ENCODE assay signal across 1 cellular context in the genomic region with DNA sequence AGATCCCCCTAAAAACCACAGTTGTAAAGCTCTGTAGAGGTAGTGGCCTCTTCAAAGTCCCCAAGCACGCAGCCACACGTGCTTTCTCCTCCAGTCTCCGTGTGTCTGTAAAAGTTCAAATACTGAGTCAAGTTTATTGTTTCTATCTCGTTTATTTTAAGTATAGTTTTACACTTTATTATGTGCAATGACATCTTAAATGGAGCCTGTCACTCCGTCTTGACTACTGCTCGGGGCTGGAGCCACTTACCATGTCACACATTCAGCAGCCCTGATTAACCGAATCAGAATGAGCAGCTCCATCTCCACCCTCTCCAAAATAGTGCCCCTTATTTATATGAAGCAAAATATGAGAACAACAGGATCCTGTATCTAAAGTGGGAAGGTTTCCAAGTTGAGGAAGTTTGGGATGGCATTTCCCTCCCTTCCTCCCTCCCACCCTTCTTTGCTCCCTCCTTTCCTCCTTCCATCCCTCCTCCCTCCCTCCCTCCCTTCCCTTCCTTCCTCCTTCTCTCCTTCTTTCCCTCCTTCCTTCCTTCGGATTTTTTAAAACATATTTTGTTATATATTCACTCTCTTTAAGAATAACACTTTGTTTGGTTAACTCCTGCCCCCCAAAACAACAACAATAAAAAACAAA.
TF ChIP-seq lines count a peak whose summit lies in the region.

No MANE protein-coding gene starts in this region.

TF ChIP-seq in HepG2, 621 proteins besides CTCF, POLR2A, EP300 and RAD21 (continued from another document):
- TF ChIP-seq, protein P1, sequence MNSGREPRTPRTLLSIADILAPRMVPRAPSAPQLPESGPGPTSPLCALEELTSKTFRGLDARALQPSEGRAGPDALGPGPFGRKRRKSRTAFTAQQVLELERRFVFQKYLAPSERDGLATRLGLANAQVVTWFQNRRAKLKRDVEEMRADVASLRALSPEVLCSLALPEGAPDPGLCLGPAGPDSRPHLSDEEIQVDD (CRISPR knock-in tag; IDR thresholded peaks at IDR 0.05; ENCODE audit: borderline replicate concordance) = no peak
- TF ChIP-seq SNAPC2 (CRISPR knock-in tag; IDR thresholded peaks at IDR 0.05) (no peak), ZNF580 (CRISPR knock-in tag; IDR thresholded peaks at IDR 0.05; ENCODE audit: borderline replicate concordance, low read depth) (no peak), TRIM24 (CRISPR knock-in tag; IDR thresholded peaks at IDR 0.05) (no peak), AHR (CRISPR knock-in tag; IDR thresholded peaks at IDR 0.05) (no peak)
- TF ChIP-seq, protein P2, sequence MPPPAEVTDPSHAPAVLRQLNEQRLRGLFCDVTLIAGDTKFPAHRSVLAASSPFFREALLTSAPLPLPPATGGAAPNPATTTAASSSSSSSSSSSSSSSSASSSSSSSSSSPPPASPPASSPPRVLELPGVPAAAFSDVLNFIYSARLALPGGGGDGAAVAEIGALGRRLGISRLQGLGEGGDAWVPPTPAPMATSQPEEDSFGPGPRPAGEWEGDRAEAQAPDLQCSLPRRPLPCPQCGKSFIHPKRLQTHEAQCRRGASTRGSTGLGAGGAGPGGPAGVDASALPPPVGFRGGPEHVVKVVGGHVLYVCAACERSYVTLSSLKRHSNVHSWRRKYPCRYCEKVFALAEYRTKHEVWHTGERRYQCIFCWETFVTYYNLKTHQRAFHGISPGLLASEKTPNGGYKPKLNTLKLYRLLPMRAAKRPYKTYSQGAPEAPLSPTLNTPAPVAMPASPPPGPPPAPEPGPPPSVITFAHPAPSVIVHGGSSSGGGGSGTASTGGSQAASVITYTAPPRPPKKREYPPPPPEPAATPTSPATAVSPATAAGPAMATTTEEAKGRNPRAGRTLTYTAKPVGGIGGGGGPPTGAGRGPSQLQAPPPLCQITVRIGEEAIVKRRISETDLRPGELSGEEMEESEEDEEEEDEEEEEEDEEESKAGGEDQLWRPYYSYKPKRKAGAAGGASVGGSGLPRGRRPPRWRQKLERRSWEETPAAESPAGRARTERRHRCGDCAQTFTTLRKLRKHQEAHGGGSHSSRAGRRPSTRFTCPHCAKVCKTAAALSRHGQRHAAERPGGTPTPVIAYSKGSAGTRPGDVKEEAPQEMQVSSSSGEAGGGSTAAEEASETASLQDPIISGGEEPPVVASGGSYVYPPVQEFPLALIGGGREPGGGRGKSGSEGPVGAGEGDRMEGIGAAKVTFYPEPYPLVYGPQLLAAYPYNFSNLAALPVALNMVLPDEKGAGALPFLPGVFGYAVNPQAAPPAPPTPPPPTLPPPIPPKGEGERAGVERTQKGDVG (CRISPR knock-in tag; IDR thresholded peaks at IDR 0.05; ENCODE audit: borderline replicate concordance) = no peak
